Comparison of ENCODE assay signal across 7 cellular contexts in the genomic region with DNA sequence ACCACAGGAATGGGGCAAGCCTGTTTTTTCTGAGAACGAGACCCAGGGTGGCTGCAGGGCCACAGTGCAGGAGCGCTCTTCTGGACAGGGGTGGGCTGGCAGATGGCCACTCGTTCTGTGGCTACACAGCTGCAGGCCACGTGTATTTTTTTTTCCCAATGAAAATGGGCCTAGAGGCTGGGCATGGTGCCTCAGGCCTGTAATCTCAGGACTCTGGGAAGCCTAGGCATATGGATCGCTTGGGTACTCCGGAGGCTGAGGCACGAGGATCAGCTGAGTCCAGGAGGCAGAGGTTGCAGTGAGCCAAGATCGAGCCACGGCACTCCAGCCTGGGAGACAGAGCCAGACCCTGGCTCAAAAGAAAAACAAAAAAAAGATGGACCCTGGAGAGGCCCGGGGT. TPM values are rescaled to one million over a fixed set of nuclear protein-coding genes. Genes with fewer than 3 reads are reported as not detected.
A peak's percentile ranks its signal among the peaks of the same experiment; 100 is the strongest.
DNase-seq lines count a peak whose midpoint lies in the region; ATAC-seq and TF ChIP-seq lines count a peak whose summit lies in the region.

No MANE protein-coding gene starts in this region.

- DNase-seq in Peyer's patch (no peak), globus pallidus (ENCODE audit: low spot score) (peak; percentile 20), spleen (no peak), A172 (ENCODE audit: low spot score) (no peak), GM19240 (ENCODE audit: insufficient read length, low spot score) (no peak)

- H3K4me3 ChIP-seq in Peyer's patch (peak overlapping the region; percentile 26 to 51 (median 44)), spleen (peak overlapping the region in 6 of 8 donors; percentile 11 to 65 (median 44))

- peaks cover 0 to 12% (median 7%) of the 10 kb centered on the region in 4 donors for H3K4me1 ChIP-seq in Peyer's patch
- H3K4me1 ChIP-seq in spleen: peaks cover 8 to 82% (median 32%) of the 10 kb centered on the region in 6 donors

- H3K27me3 ChIP-seq in Peyer's patch (no peaks in the 10 kb centered on the region), spleen (replicated peaks in 1 of 7) (no peaks in the 10 kb centered on the region)

- H3K9me3 ChIP-seq in Peyer's patch (no peaks in the 10 kb centered on the region), spleen (no peaks in the 10 kb centered on the region)

- ATAC-seq in GM21515 (IDR thresholded peaks at IDR 0.05; ENCODE audit: unreplicated experiment) (peak; percentile 6), GM19463 (IDR thresholded peaks at IDR 0.05; ENCODE audit: unreplicated experiment) (no peak)

- TF ChIP-seq CTCF in Peyer's patch (IDR thresholded peaks at IDR 0.05) (no peak), spleen (IDR thresholded peaks at IDR 0.05 in 8 of 11, conservative IDR thresholded peaks at IDR 0.05 in 3 of 11) (no peak)

- no peak for TF ChIP-seq POLR2A in Peyer's patch (IDR thresholded peaks at IDR 0.05)
- no peak for TF ChIP-seq POLR2A in spleen (IDR thresholded peaks at IDR 0.05)

- peaks cover 0 to 16% (median 0%) of the 10 kb centered on the region in 3 donors for H3K36me3 ChIP-seq in Peyer's patch
- H3K36me3 ChIP-seq in spleen: peaks cover 0 to 86% (median 27%) of the 10 kb centered on the region in 6 donors

- intact Hi-C loops in spleen (cut with DNase I; ENCODE audit: low total_unique reads): no loop called here

- H3K27ac ChIP-seq in Peyer's patch (peak overlapping the region in 1 of 4 donors; percentile 61), spleen (peak overlapping the region in 4 of 8 donors; percentile 49 to 71 (median 64))

- WGBS in spleen, 5 donors: 44 to 58% (median 47%) methylated on average over 9 to 10 of the region's 10 CpGs

RNA-seq across cellular contexts. Expression of gene UNKL, which starts 6.8 kb away (rescaled TPM):
- 100 to 1,000 TPM in 1 of 4 donors, 10 to 100 TPM in 3; 10.9 to 113 (median 38.4) TPM for total RNA-seq in Peyer's patch
- 10 to 100 TPM; 34.8 to 80.0 (median 51.6) TPM for total RNA-seq in spleen
- 10 to 100 TPM in 1 of 3 donors, 1 to 10 TPM in 2; 6.6 to 17.1 (median 8.2) TPM for polyA plus RNA-seq in spleen
- total RNA-seq in A172 (2014; rRNA removed; shearing (Covaris generic)): 25.5 and 31.6 TPM in 2 replicates

RNA-seq across cellular contexts. Expression of gene UQCC4, which starts 12.8 kb away (rescaled TPM):
- total RNA-seq in Peyer's patch (10 to 100 TPM in 3 of 4 donors, 1 to 10 TPM in 1; 9.5 to 16.2 (median 13.3) TPM), spleen (10 to 100 TPM in 6 of 7 donors, 1 to 10 TPM in 1; 7.9 to 13.5 (median 10.7) TPM)
- 10 to 100 TPM; 20.9 to 33.9 (median 23.4) TPM for polyA plus RNA-seq in spleen
- total RNA-seq in A172 (2014; rRNA removed; shearing (Covaris generic)): 38.6 and 45.1 TPM in 2 replicates

RNA-seq across cellular contexts. Expression of gene PERCC1, which starts 23.1 kb away (rescaled TPM):
- total RNA-seq in Peyer's patch (not detected), spleen (1 to 10 TPM in 1 of 7 donors, under 1 TPM in 1, not detected in 5; 0.73 to 1.3 TPM)
- under 1 TPM in 1 of 3 donors, not detected in 2; 0.11 TPM for polyA plus RNA-seq in spleen
- not detected in 2 replicates for total RNA-seq in A172 (2014; rRNA removed; shearing (Covaris generic))

RNA-seq across cellular contexts. Expression of gene CCDC154, which starts 36.6 kb away (rescaled TPM):
- total RNA-seq in Peyer's patch (10 to 100 TPM in 1 of 4 donors, under 1 TPM in 3; 0.47 to 23.1 (median 0.73) TPM), spleen (1 to 10 TPM; 1.6 to 6.4 (median 3.8) TPM)
- 10 to 100 TPM in 2 of 3 donors, 1 to 10 TPM in 1; 8.3 to 18.2 (median 10.8) TPM for polyA plus RNA-seq in spleen
- 0.03 and 0.26 TPM in 2 replicates for total RNA-seq in A172 (2014; rRNA removed; shearing (Covaris generic))

RNA-seq across cellular contexts. Expression of gene GNPTG, which starts 56.0 kb away (rescaled TPM):
- 10 to 100 TPM; 51.1 to 83.3 (median 65.0) TPM for total RNA-seq in Peyer's patch
- total RNA-seq in spleen: 10 to 100 TPM; 60.4 to 80.6 (median 73.4) TPM
- polyA plus RNA-seq in spleen: 10 to 100 TPM; 55.6 to 62.8 (median 56.7) TPM
- total RNA-seq in A172 (2014; rRNA removed; shearing (Covaris generic)): 45.8 and 61.0 TPM in 2 replicates
